In genomic region chr12:103475073-103475472, GRCh38 we compare ENCODE assay signal across 40 cellular contexts. TPM values are rescaled to one million over a fixed set of nuclear protein-coding genes. Genes with fewer than 3 reads are reported as not detected.
"Had no signal": no experiment of that assay in that cellular context is flagged by ENCODE, and none has a peak within 500 bp of the region (broad histone marks: within the 10 kb centered on the region; RNA-seq: fewer than 3 reads in every experiment).

No MANE protein-coding gene starts in this region.

- H3K9me3 ChIP-seq: body of pancreas, esophagus squamous epithelium had no signal

- H3K4me1 ChIP-seq: adrenal gland, body of pancreas, esophagus squamous epithelium, gastroesophageal sphincter, heart right ventricle had no signal

- H3K27me3 Mint-ChIP-seq: activated B cell treated with CpG ODN at 0.5 μM for 24 hours; activated CD8-positive, alpha-beta T cell treated with anti-CD3 and anti-CD28 coated beads for 36 hours; activated naive CD8-positive, alpha-beta T cell; activated T-helper 17 cell treated with anti-CD3 and anti-CD28 coated beads, Interleukin-2, amount 50 U/mL, for 72 hours; effector memory CD8-positive, alpha-beta T cell; T-helper 17 cell had no signal

- DNase-seq: activated B cell treated with CpG ODN at 0.5 μM for 24 hours; activated CD4-positive, alpha-beta T cell treated with anti-CD3 and anti-CD28 coated beads for 48 hours; activated CD4-positive, alpha-beta T cell treated with anti-CD3 and anti-CD28 coated beads, Interleukin-2, amount 50 U/mL, for 1 hour; activated CD4-positive, alpha-beta T cell treated with anti-CD3 and anti-CD28 coated beads, Interleukin-2, amount 50 U/mL, for 48 hours; activated CD8-positive, alpha-beta memory T cell treated with anti-CD3 and anti-CD28 coated beads for 24 hours; activated CD8-positive, alpha-beta T cell treated with anti-CD3 and anti-CD28 coated beads for 36 hours; activated effector memory CD4-positive, alpha-beta T cell treated with Interleukin-2 at 50 U/mL for 16 hours; activated gamma-delta T cell treated with Interleukin-2 at 50 U/mL for 16 hours; activated naive CD4-positive, alpha-beta T cell treated with anti-CD3 and anti-CD28 coated beads, Interleukin-2, amount 50 U/mL, for 16 hours; activated naive CD4-positive, alpha-beta T cell treated with Interleukin-2 at 50 U/mL for 16 hours; activated T-cell treated with anti-CD3 and anti-CD28 coated beads, Interleukin-2, amount 50 U/mL, for 4 hours; adrenal gland; amygdala; aorta; body of pancreas; caudate nucleus; cortex of kidney; dermis blood vessel endothelial cell; effector CD4-positive, alpha-beta T cell; effector memory CD8-positive, alpha-beta T cell; esophagus squamous epithelium; foreskin melanocyte; heart right ventricle; T-helper 17 cell; T1000; WERI-Rb-1 had no signal

- H3K27me3 ChIP-seq: adrenal gland, body of pancreas, esophagus squamous epithelium, gastroesophageal sphincter, heart right ventricle had no signal

- H3K9me3 Mint-ChIP-seq: effector memory CD8-positive, alpha-beta T cell had no signal

- H3K4me3 Mint-ChIP-seq: activated B cell treated with CpG ODN at 0.5 μM for 24 hours; activated CD8-positive, alpha-beta T cell treated with anti-CD3 and anti-CD28 coated beads for 36 hours; activated naive CD8-positive, alpha-beta T cell; activated T-cell treated with anti-CD3 and anti-CD28 coated beads, Interleukin-2, amount 50 U/mL, for 4 hours; activated T-helper 17 cell treated with anti-CD3 and anti-CD28 coated beads, Interleukin-2, amount 50 U/mL, for 72 hours; effector memory CD8-positive, alpha-beta T cell; T-helper 17 cell; T-helper 2 cell treated with Interferon-gamma antibody and Interleukin-4, amounts not matched to agents 5 μg/mL and 100 μg/mL, for 36 hours had no signal

- ATAC-seq: activated CD4-positive, CD25-positive, alpha-beta regulatory T cell treated with anti-CD3 and anti-CD28 coated beads, Interleukin-2, amount 50 U/mL, for 24 hours; activated CD8-positive, alpha-beta T cell treated with anti-CD3 and anti-CD28 coated beads for 36 hours; activated T-cell treated with anti-CD3 and anti-CD28 coated beads, Interleukin-2, amount 50 U/mL, for 4 hours; activated T-helper 17 cell treated with anti-CD3 and anti-CD28 coated beads, Interleukin-2, amount 50 U/mL, for 72 hours; body of pancreas; effector memory CD8-positive, alpha-beta T cell; gastroesophageal sphincter; heart right ventricle; T-helper 17 cell had no signal

- H3K27ac ChIP-seq: adrenal gland, body of pancreas, epithelial cell of prostate, esophagus squamous epithelium, gastroesophageal sphincter, heart right ventricle, WERI-Rb-1 had no signal

- H3K36me3 ChIP-seq: adrenal gland, esophagus squamous epithelium, gastroesophageal sphincter, heart right ventricle, WERI-Rb-1 had no signal

- H3K4me3 ChIP-seq: adrenal gland, body of pancreas, esophagus squamous epithelium, gastroesophageal sphincter, heart right ventricle had no signal

- FAIRE-seq: colon, endometrium, endothelial cell of umbilical vein had no signal

- H3K27ac Mint-ChIP-seq: activated B cell treated with CpG ODN at 0.5 μM for 24 hours; activated CD8-positive, alpha-beta T cell treated with anti-CD3 and anti-CD28 coated beads for 36 hours; activated naive CD8-positive, alpha-beta T cell; activated T-helper 17 cell treated with anti-CD3 and anti-CD28 coated beads, Interleukin-2, amount 50 U/mL, for 72 hours; effector memory CD8-positive, alpha-beta T cell; T-helper 17 cell; T-helper 2 cell treated with Interferon-gamma antibody and Interleukin-4, amounts not matched to agents 5 μg/mL and 100 μg/mL, for 36 hours had no signal

RNA-seq across cellular contexts. Expression of gene C12orf42, which starts 20.7 kb away (rescaled TPM):
- total RNA-seq: activated T-helper 17 cell treated with anti-CD3 and anti-CD28 coated beads, Interleukin-2, amount 50 U/mL, for 72 hours; adrenal gland; aorta; body of pancreas; chondrocyte; dermis blood vessel endothelial cell; endothelial cell of umbilical vein; esophagus squamous epithelium; fibroblast of lung; fibroblast of villous mesenchyme; gastroesophageal sphincter; glomerular endothelial cell had no signal
- polyA plus RNA-seq: aorta, endothelial cell of umbilical vein, esophagus, fibroblast of lung, heart right ventricle had no signal
